Comparison of ENCODE assay signal across 13 cellular contexts in genomic region chr3:155282416-155283091, GRCh38. TPM values are rescaled to one million over a fixed set of nuclear protein-coding genes. Genes with fewer than 3 reads are reported as not detected.
DNase-seq lines count a peak whose midpoint lies in the region; ATAC-seq and TF ChIP-seq lines count a peak whose summit lies in the region.
"Had no signal": no experiment of that assay in that cellular context is flagged by ENCODE, and none has a peak within 500 bp of the region (broad histone marks: within the 10 kb centered on the region; RNA-seq: fewer than 3 reads in every experiment).

No MANE protein-coding gene starts in this region.

- H3K9me3 ChIP-seq in HUES6 (ENCODE audit: control insufficient read depth, insufficient read depth, low read depth, low read length) = peaks cover 25% of the 10 kb centered on the region
- no peaks in the 10 kb centered on the region for H3K9me3 ChIP-seq in prostate gland

- H3K27ac ChIP-seq in HUES6 (ENCODE audit: low read depth, low read length) = peak overlapping the region; percentile 77; the same call in 1 of the 2 replicates
- H3K27ac ChIP-seq in prostate gland = no peak overlapping the region

- no peak overlapping the region for H3K4me3 ChIP-seq in BJ (ENCODE audit: low read depth, low read length)
- H3K4me3 ChIP-seq in HUES6 (ENCODE audit: low read depth, low read length) = no peak overlapping the region
- H3K4me3 ChIP-seq in prostate gland = no peak overlapping the region

- CTCF ChIA-PET in BJ (lab: Yijun Ruan, JAX) = no interaction called here

- H3K27me3 ChIP-seq in BJ (ENCODE audit: control insufficient read depth, insufficient read depth, low read length) = no peaks in the 10 kb centered on the region
- no peaks in the 10 kb centered on the region for H3K27me3 ChIP-seq in HUES6 (ENCODE audit: control insufficient read depth, insufficient read depth, low read length)
- no peaks in the 10 kb centered on the region for H3K27me3 ChIP-seq in prostate gland (replicated peaks; ENCODE audit: insufficient read depth)

- ATAC-seq in HG03196 (IDR thresholded peaks at IDR 0.05; ENCODE audit: unreplicated experiment) = no peak
- ATAC-seq: left lobe of liver had no signal

- WGBS in prostate gland = 80% methylated on average over 6 of the region's 6 CpGs

- DNase-seq in BJ (ENCODE audit: low read depth) (peak; percentile 52), astrocyte of the hippocampus (ENCODE audit: low read depth, low spot score) (peak; percentile 40), mucosa of gallbladder (ENCODE audit: low spot score) (peak; percentile 74), cerebellar nuclear complex (lab: John Stamatoyannopoulos, UW) (no peak), SKM-1 treated with dmso at 0.1 percent for 144 hours (lab: John Stamatoyannopoulos, UW; ENCODE audit: unreplicated experiment) (no peak), prostate gland (ENCODE audit: low spot score) (no peak)
- DNase-seq: activated CD8-positive, alpha-beta memory T cell treated with anti-CD3 and anti-CD28 coated beads for 24 hours; activated naive CD4-positive, alpha-beta T cell treated with anti-CD3 and anti-CD28 coated beads, Interleukin-2, amount 50 U/mL, for 16 hours; cortex of kidney; NCI-H187 treated with DMSO at 0.1 percent for 48 hours had no signal

- H3K36me3 ChIP-seq in BJ (ENCODE audit: control insufficient read depth, insufficient read depth, low read length) (no peaks in the 10 kb centered on the region), HUES6 (ENCODE audit: control insufficient read depth, insufficient read depth, low read length) (peaks cover 16% of the 10 kb centered on the region; the same call in 1 of the 2 replicates), prostate gland (no peaks in the 10 kb centered on the region)

- H3K9ac ChIP-seq in HUES6 (ENCODE audit: low read length) = peak overlapping the region; percentile 42

- no peak for TF ChIP-seq CTCF in BJ (IDR thresholded peaks at IDR 0.05; ENCODE audit: insufficient read depth, low read depth, low read length)
- TF ChIP-seq CTCF in prostate gland (IDR thresholded peaks at IDR 0.05) = no peak

- intact Hi-C loops in prostate gland (cut with DNase I) = no loop called here

- no peak for TF ChIP-seq POLR2A in prostate gland (IDR thresholded peaks at IDR 0.05)

- H3K4me1 ChIP-seq in HUES6 (ENCODE audit: control insufficient read depth, insufficient read depth, low read length) = peaks cover 8% of the 10 kb centered on the region
- no peaks in the 10 kb centered on the region for H3K4me1 ChIP-seq in prostate gland (replicated peaks)

- POLR2A ChIA-PET in BJ (lab: Charles Lee) = no interaction called here

RNA-seq across cellular contexts. Expression of gene STRIT1, which starts 10.9 kb away (rescaled TPM):
- polyA plus RNA-seq in BJ (2011; rRNA removed) = not detected in 2 replicates
- polyA minus RNA-seq in BJ (2011; rRNA and poly(A)+ RNA removed) = not detected in 2 replicates
- total RNA-seq in mucosa of gallbladder = 0.72 TPM
- total RNA-seq in prostate gland = 1 to 10 TPM in 1 of 2 donors, not detected in 1; 4.9 TPM
- total RNA-seq: left lobe of liver had no signal

Comparison
In these comparisons a context has a peak if more than half of its experiments do, and no peak if none do; other contexts are left out.
1. DNase-seq: peak in BJ (single experiment), astrocyte of the hippocampus (single experiment) and mucosa of gallbladder (single experiment); none in cerebellar nuclear complex (0 of 2), SKM-1 treated with dmso at 0.1 percent for 144 hours (single experiment) and prostate gland (single experiment).